21 cellular contexts compared by ENCODE assay signal in the genomic region with DNA sequence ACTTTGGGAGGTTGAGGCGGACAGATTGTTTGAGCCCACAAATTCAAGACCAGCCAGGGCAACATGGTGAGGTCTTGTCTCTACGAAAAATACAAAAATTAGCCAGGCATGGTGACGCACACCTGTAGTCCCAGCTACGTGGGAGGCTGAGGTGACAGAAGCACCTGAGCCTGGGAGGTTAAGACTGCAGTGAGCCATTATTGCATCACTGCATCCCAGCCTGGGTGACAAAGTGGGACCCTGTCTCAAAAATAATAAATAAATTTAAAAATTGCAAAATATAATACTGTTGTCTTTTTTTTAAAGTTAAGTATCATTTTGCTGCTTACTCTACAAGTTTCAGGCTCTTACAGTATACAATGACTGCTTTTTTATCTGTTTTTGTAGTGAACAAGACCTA. TPM values are rescaled to one million over a fixed set of nuclear protein-coding genes. Genes with fewer than 3 reads are reported as not detected.
A peak's percentile ranks its signal among the peaks of the same experiment; 100 is the strongest.
DNase-seq lines count a peak whose midpoint lies in the region; ATAC-seq and TF ChIP-seq lines count a peak whose summit lies in the region.
"Had no signal": no experiment of that assay in that cellular context is flagged by ENCODE, and none has a peak within 500 bp of the region (broad histone marks: within the 10 kb centered on the region; RNA-seq: fewer than 3 reads in every experiment).

No MANE protein-coding gene starts in this region.

- peaks cover 62% of the 10 kb centered on the region for H3K36me3 Mint-ChIP-seq in activated CD4-positive, alpha-beta memory T cell treated with anti-CD3 and anti-CD28 coated beads for 36 hours
- peaks cover 61% of the 10 kb centered on the region for H3K36me3 Mint-ChIP-seq in activated CD4-positive, alpha-beta memory T cell treated with anti-CD3 and anti-CD28 coated beads, Interleukin-2, amount 10 ng/mL, durations not matched to agents 7 days and 5 days (ENCODE audit: low read depth)
- peaks cover 70% of the 10 kb centered on the region for H3K36me3 Mint-ChIP-seq in Caco-2 (ENCODE audit: insufficient read depth, unreplicated experiment)
- H3K36me3 Mint-ChIP-seq in activated naive CD8-positive, alpha-beta T cell treated with anti-CD3 and anti-CD28 coated beads for 36 hours: peaks cover 43% of the 10 kb centered on the region

- H3K4me3 Mint-ChIP-seq in activated CD4-positive, alpha-beta memory T cell treated with anti-CD3 and anti-CD28 coated beads for 36 hours: no peak overlapping the region
- H3K4me3 Mint-ChIP-seq in activated CD4-positive, alpha-beta memory T cell treated with anti-CD3 and anti-CD28 coated beads, Interleukin-2, amount 10 ng/mL, durations not matched to agents 7 days and 5 days: no peak overlapping the region
- no peak overlapping the region for H3K4me3 Mint-ChIP-seq in Caco-2 (ENCODE audit: unreplicated experiment)
- H3K4me3 Mint-ChIP-seq in activated naive CD8-positive, alpha-beta T cell treated with anti-CD3 and anti-CD28 coated beads for 36 hours: no peak overlapping the region

- DNase-seq in activated CD4-positive, alpha-beta memory T cell treated with anti-CD3 and anti-CD28 coated beads for 36 hours: no peak
- no peak for DNase-seq in activated CD4-positive, alpha-beta memory T cell treated with anti-CD3 and anti-CD28 coated beads, Interleukin-2, amount 10 ng/mL, durations not matched to agents 7 days and 5 days
- DNase-seq in Caco-2 (no peak), psoas muscle (no peak)
- no peak for DNase-seq in activated naive CD8-positive, alpha-beta T cell treated with anti-CD3 and anti-CD28 coated beads for 36 hours
- DNase-seq: activated gamma-delta T cell treated with Interleukin-2 at 50 U/mL for 16 hours; H7; heart right ventricle; left ventricle myocardium inferior; NCI-H146; NCI-H2171 treated with DMSO at 0.1 percent for 48 hours; NCI-H526 treated with DMSO at 0.1 percent for 48 hours; occipital lobe; right cardiac atrium; stimulated activated naive CD8-positive, alpha-beta T cell treated with anti-CD3 and anti-CD28 coated beads, Interleukin-15, Interleukin-2, amounts not matched to agents 100 U/mL and 50 U/mL, for 24 hours; T-helper 9 cell; upper lobe of left lung had no signal

- CTCF ChIA-PET in activated CD4-positive, alpha-beta memory T cell treated with anti-CD3 and anti-CD28 coated beads for 36 hours (lab: Charles Lee): interaction anchor here (1.6 kb wide), 1 partner anchor 59 kb away, joined by 4 read pairs; no protein-coding TSS in a partner anchor
- CTCF ChIA-PET in activated CD4-positive, alpha-beta memory T cell treated with anti-CD3 and anti-CD28 coated beads, Interleukin-2, amount 10 ng/mL, durations not matched to agents 7 days and 5 days (lab: Charles Lee): no interaction called here
- CTCF ChIA-PET in Caco-2 (lab: Charles Lee): interaction anchor here (1.0 kb wide), 1 partner anchor 23 kb away, joined by 3 read pairs; no protein-coding TSS in a partner anchor

- H3K4me3 ChIP-seq in Caco-2 (ENCODE audit: low read depth, low read length): no peak overlapping the region
- H3K4me3 ChIP-seq in psoas muscle: no peak overlapping the region
- H3K4me3 ChIP-seq: BLaER1 treated with 17β-estradiol and CSF1 and Interleukin-3, amounts not matched to agents 10 nM and 100 nM; heart right ventricle; left ventricle myocardium inferior; upper lobe of left lung had no signal

- POLR2A ChIA-PET in activated CD4-positive, alpha-beta memory T cell treated with anti-CD3 and anti-CD28 coated beads for 36 hours (lab: Charles Lee): interaction anchor here (1.4 kb wide), 1 partner anchor 15 kb away, joined by 3 read pairs; no protein-coding TSS in a partner anchor
- POLR2A ChIA-PET in activated CD4-positive, alpha-beta memory T cell treated with anti-CD3 and anti-CD28 coated beads, Interleukin-2, amount 10 ng/mL, durations not matched to agents 7 days and 5 days (lab: Charles Lee): interaction anchor here (0.9 to 20.9 kb wide), 4 partner anchors 9 to 35 kb away, joined by 3 to 524 read pairs (median 4); no protein-coding TSS in a partner anchor
- POLR2A ChIA-PET in Caco-2 (lab: Charles Lee): no interaction called here

- peaks cover 9% of the 10 kb centered on the region for H3K4me1 ChIP-seq in Caco-2
- peaks cover 44% of the 10 kb centered on the region for H3K4me1 ChIP-seq in psoas muscle

- no peak for TF ChIP-seq CTCF in Caco-2 (IDR thresholded peaks at IDR 0.05; ENCODE audit: insufficient read depth in 1 of 2, low read depth in 1 of 2, low read length in 1 of 2, severe bottlenecking in 1 of 2, unreplicated experiment in 1 of 2)
- TF ChIP-seq CTCF in psoas muscle (IDR thresholded peaks at IDR 0.05): no peak

- whole genome bisulfite sequencing in psoas muscle, 3 donors: 97 to 100% (median 99%) methylated on average over 4 of the region's 4 CpGs

- intact Hi-C loops in activated CD4-positive, alpha-beta memory T cell treated with anti-CD3 and anti-CD28 coated beads for 36 hours (cut with micrococcal nuclease): loop anchor here (10.0 kb wide), 1 partner anchor 782 kb away; a partner anchor contains a TSS
- intact Hi-C loops in Caco-2 (cut with micrococcal nuclease; ENCODE audit: unreplicated experiment): loop anchor here (10.0 kb wide), 2 partner anchors 202 to 382 kb away; a partner anchor contains a TSS
- intact Hi-C loops in psoas muscle (cut with DNase I): no loop called here

- H3K27ac ChIP-seq in psoas muscle: peak overlapping the region; percentile 99
- H3K27ac ChIP-seq: BLaER1 treated with 17β-estradiol and CSF1 and Interleukin-3, amounts not matched to agents 10 nM and 100 nM; heart right ventricle; left ventricle myocardium inferior had no signal

- H3K27me3 Mint-ChIP-seq in activated CD4-positive, alpha-beta memory T cell treated with anti-CD3 and anti-CD28 coated beads for 36 hours: no peaks in the 10 kb centered on the region
- no peaks in the 10 kb centered on the region for H3K27me3 Mint-ChIP-seq in activated CD4-positive, alpha-beta memory T cell treated with anti-CD3 and anti-CD28 coated beads, Interleukin-2, amount 10 ng/mL, durations not matched to agents 7 days and 5 days
- no peaks in the 10 kb centered on the region for H3K27me3 Mint-ChIP-seq in Caco-2 (ENCODE audit: insufficient read depth, unreplicated experiment)
- H3K27me3 Mint-ChIP-seq in activated naive CD8-positive, alpha-beta T cell treated with anti-CD3 and anti-CD28 coated beads for 36 hours: no peaks in the 10 kb centered on the region

- no peaks in the 10 kb centered on the region for H3K9me3 Mint-ChIP-seq in activated CD4-positive, alpha-beta memory T cell treated with anti-CD3 and anti-CD28 coated beads for 36 hours
- H3K9me3 Mint-ChIP-seq in activated CD4-positive, alpha-beta memory T cell treated with anti-CD3 and anti-CD28 coated beads, Interleukin-2, amount 10 ng/mL, durations not matched to agents 7 days and 5 days: no peaks in the 10 kb centered on the region
- no peaks in the 10 kb centered on the region for H3K9me3 Mint-ChIP-seq in Caco-2 (ENCODE audit: unreplicated experiment)
- H3K9me3 Mint-ChIP-seq in activated naive CD8-positive, alpha-beta T cell treated with anti-CD3 and anti-CD28 coated beads for 36 hours: no peaks in the 10 kb centered on the region

- BruUV-seq in Caco-2 (replicated peaks; lab: Mats Ljungman, UMichigan): no TSS peak

- no peaks in the 10 kb centered on the region for H3K9me3 ChIP-seq in Caco-2
- H3K9me3 ChIP-seq in psoas muscle: no peaks in the 10 kb centered on the region
- H3K9me3 ChIP-seq: BLaER1 treated with 17β-estradiol and CSF1 and Interleukin-3, amounts not matched to agents 10 nM and 100 nM; heart right ventricle; left ventricle myocardium inferior; upper lobe of left lung had no signal

- H3K36me3 ChIP-seq in Caco-2 (ENCODE audit: control insufficient read depth, insufficient read depth, low read length): peaks cover 2% of the 10 kb centered on the region; the same call in 1 of the 2 replicates
- peaks cover 3 to 72% of the 10 kb centered on the region in 2 donors for H3K36me3 ChIP-seq in psoas muscle (ENCODE audit: insufficient read depth in 1 of 2, low read depth in 1 of 2)

- ATAC-seq in psoas muscle (no peak), GM19455 (IDR thresholded peaks at IDR 0.05; ENCODE audit: unreplicated experiment) (no peak), SK-N-SH treated with all-trans-retinoic acid at 6 μM for 48 hours (no peak), HG02970 (IDR thresholded peaks at IDR 0.05; ENCODE audit: low FRiP score, unreplicated experiment) (no peak)
- ATAC-seq: heart right ventricle; right cardiac atrium; stimulated activated naive CD8-positive, alpha-beta T cell treated with anti-CD3 and anti-CD28 coated beads, Interleukin-15, Interleukin-2, amounts not matched to agents 100 U/mL and 50 U/mL, for 24 hours had no signal

- H3K27ac Mint-ChIP-seq in activated CD4-positive, alpha-beta memory T cell treated with anti-CD3 and anti-CD28 coated beads for 36 hours: peak overlapping the region; percentile 26
- H3K27ac Mint-ChIP-seq in activated CD4-positive, alpha-beta memory T cell treated with anti-CD3 and anti-CD28 coated beads, Interleukin-2, amount 10 ng/mL, durations not matched to agents 7 days and 5 days: no peak overlapping the region
- peak overlapping the region; percentile 3 for H3K27ac Mint-ChIP-seq in Caco-2 (ENCODE audit: unreplicated experiment)
- peak overlapping the region; percentile 55 for H3K27ac Mint-ChIP-seq in activated naive CD8-positive, alpha-beta T cell treated with anti-CD3 and anti-CD28 coated beads for 36 hours

- no peaks in the 10 kb centered on the region for H3K27me3 ChIP-seq in Caco-2 (replicated peaks; ENCODE audit: control insufficient read depth, insufficient read depth, low read length)
- no peaks in the 10 kb centered on the region for H3K27me3 ChIP-seq in psoas muscle (ENCODE audit: insufficient read depth in 3 of 3, low read length in 2 of 3)
- H3K27me3 ChIP-seq: BLaER1 treated with 17β-estradiol and CSF1 and Interleukin-3, amounts not matched to agents 10 nM and 100 nM; heart right ventricle; upper lobe of left lung had no signal

- H3K4me1 Mint-ChIP-seq in activated CD4-positive, alpha-beta memory T cell treated with anti-CD3 and anti-CD28 coated beads for 36 hours (ENCODE audit: low read depth): peaks cover 39% of the 10 kb centered on the region
- peaks cover 50% of the 10 kb centered on the region for H3K4me1 Mint-ChIP-seq in activated CD4-positive, alpha-beta memory T cell treated with anti-CD3 and anti-CD28 coated beads, Interleukin-2, amount 10 ng/mL, durations not matched to agents 7 days and 5 days
- peaks cover 20% of the 10 kb centered on the region for H3K4me1 Mint-ChIP-seq in Caco-2 (ENCODE audit: low read depth, unreplicated experiment)
- peaks cover 32% of the 10 kb centered on the region for H3K4me1 Mint-ChIP-seq in activated naive CD8-positive, alpha-beta T cell treated with anti-CD3 and anti-CD28 coated beads for 36 hours

RNA-seq across cellular contexts. Expression of a gene that starts 4.0 kb away (rescaled TPM):
- total RNA-seq in activated CD4-positive, alpha-beta memory T cell treated with anti-CD3 and anti-CD28 coated beads for 36 hours: 10 to 100 TPM; 77.8 to 83.9 TPM
- 100 to 1,000 TPM; 103 to 111 TPM for total RNA-seq in activated CD4-positive, alpha-beta memory T cell treated with anti-CD3 and anti-CD28 coated beads, Interleukin-2, amount 10 ng/mL, durations not matched to agents 7 days and 5 days
- total RNA-seq in Caco-2 (2022) (33.2 and 36.5 TPM in 2 replicates), psoas muscle (10 to 100 TPM; 36.7 to 49.0 (median 44.4) TPM)
- total RNA-seq in activated naive CD8-positive, alpha-beta T cell treated with anti-CD3 and anti-CD28 coated beads for 36 hours: 10 to 100 TPM; 33.1 to 33.9 TPM
- 10 to 100 TPM in 1 of 3 donors, 1 to 10 TPM in 2; 5.7 to 12.0 (median 5.9) TPM for polyA plus RNA-seq in psoas muscle

RNA-seq across cellular contexts. Expression of a gene that starts 30.1 kb away (rescaled TPM):
- total RNA-seq in activated CD4-positive, alpha-beta memory T cell treated with anti-CD3 and anti-CD28 coated beads for 36 hours: 100 to 1,000 TPM; 535 to 552 TPM
- 100 to 1,000 TPM; 288 to 295 TPM for total RNA-seq in activated CD4-positive, alpha-beta memory T cell treated with anti-CD3 and anti-CD28 coated beads, Interleukin-2, amount 10 ng/mL, durations not matched to agents 7 days and 5 days
- 211 and 220 TPM in 2 replicates for total RNA-seq in Caco-2 (2022)
- 100 to 1,000 TPM; 302 to 307 TPM for total RNA-seq in activated naive CD8-positive, alpha-beta T cell treated with anti-CD3 and anti-CD28 coated beads for 36 hours
- total RNA-seq in psoas muscle: 100 to 1,000 TPM; 312 to 467 (median 328) TPM
- polyA plus RNA-seq in psoas muscle: 100 to 1,000 TPM; 451 to 565 (median 547) TPM

Comparison
In these comparisons a context has a peak if more than half of its experiments do, and no peak if none do; other contexts are left out.
1. intact Hi-C loops: an anchor here in activated CD4-positive, alpha-beta memory T cell treated with anti-CD3 and anti-CD28 coated beads for 36 hours (10.0 kb wide) and Caco-2 (10.0 kb wide); none called in psoas muscle.